Comparison of ENCODE assay signal across 11 cellular contexts in the genomic region with DNA sequence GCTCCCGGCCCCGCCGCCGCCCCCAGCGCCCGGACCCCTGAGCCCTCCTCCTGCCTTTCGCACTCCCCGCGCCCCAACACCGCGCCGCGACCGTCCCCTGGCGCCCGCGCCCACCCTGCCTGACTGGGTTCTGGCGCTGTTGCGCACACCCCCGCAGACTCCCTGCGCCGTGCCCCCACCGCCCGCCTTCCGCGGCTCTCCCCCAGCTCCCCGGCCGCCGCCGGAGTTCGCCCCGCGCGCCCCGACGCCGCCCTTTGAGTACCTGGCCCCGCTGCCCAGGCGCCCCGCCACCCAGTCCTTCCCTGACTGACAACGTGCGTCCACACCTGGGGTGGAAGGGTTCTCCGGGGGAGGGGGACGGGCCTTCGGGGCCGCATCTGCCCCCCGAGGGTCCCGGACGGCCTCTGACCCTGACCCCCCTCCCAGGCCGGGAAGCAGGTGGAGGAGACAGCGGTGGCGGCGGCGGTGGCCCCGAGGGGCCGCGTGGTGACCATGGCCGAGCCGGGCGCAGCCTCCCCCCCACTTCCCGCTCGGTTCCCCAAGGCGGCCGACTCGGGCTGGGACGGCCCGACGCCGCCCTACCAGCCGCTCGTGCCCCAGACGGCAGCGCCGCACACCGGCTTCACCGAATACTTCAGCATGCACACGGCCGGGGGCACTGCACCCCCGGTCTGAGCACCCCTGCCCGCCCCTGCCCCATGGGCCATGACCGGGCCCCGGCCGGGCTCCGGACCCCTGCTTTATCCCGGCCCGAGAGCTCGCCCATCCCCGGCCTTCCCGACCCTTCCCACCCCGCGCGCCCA. TPM values are rescaled to one million over a fixed set of nuclear protein-coding genes. Genes with fewer than 3 reads are reported as not detected.
DNase-seq lines count a peak whose midpoint lies in the region; ATAC-seq, FAIRE-seq and TF ChIP-seq lines count a peak whose summit lies in the region.
"Had no signal": no experiment of that assay in that cellular context is flagged by ENCODE, and none has a peak within 500 bp of the region (broad histone marks: within the 10 kb centered on the region; RNA-seq: fewer than 3 reads in every experiment).

No MANE protein-coding gene starts in this region.

- DNase-seq in COLO668 (lab: John Stamatoyannopoulos, UW; ENCODE audit: unreplicated experiment) (peak; percentile 23), MM.1S (no peak), bronchial epithelial cell (ENCODE audit: low read depth) (no peak), naive B cell (peak; percentile 25), DMS153 (lab: John Stamatoyannopoulos, UW) (no peak)
- DNase-seq: cerebellar nuclear complex; stimulated activated CD8-positive, alpha-beta memory T cell treated with anti-CD3 and anti-CD28 coated beads, Interleukin-4, amount 100 ng/mL, for 48 hours had no signal

- peaks cover 15 to 18% (median 16%) of the 10 kb centered on the region in 3 donors for H3K27me3 Mint-ChIP-seq in naive B cell

- H3K4me2 ChIP-seq in MM.1S (ENCODE audit: low read depth, low read length): peak overlapping the region; percentile 75; the same call in 1 of the 2 replicates

- no peak for TF ChIP-seq CTCF in MM.1S (IDR thresholded peaks at IDR 0.05; ENCODE audit: low read length)
- peak; percentile 42 for TF ChIP-seq CTCF in bronchial epithelial cell (IDR thresholded peaks at IDR 0.05; ENCODE audit: insufficient read depth, low read length, severe bottlenecking)

- H3K36me3 ChIP-seq in MM.1S (replicated peaks; ENCODE audit: insufficient read depth, low read length) (no peaks in the 10 kb centered on the region), bronchial epithelial cell (ENCODE audit: control insufficient read depth, insufficient read depth, low read length) (no peaks in the 10 kb centered on the region)

- 0 out of 2 replicates have a peak overlapping the region, but pooled peaks have one; percentile 11 for H2AFZ ChIP-seq in MM.1S (ENCODE audit: low read length)

- no peak overlapping the region for H3K27ac ChIP-seq in MM.1S (ENCODE audit: low read length)

- peaks cover 23 to 43% (median 34%) of the 10 kb centered on the region in 3 donors for H3K4me1 Mint-ChIP-seq in naive B cell

- peak overlapping the region; percentile 45; the same call in 1 of the 2 replicates for H3K4me3 ChIP-seq in MM.1S (ENCODE audit: low read length)
- no peak overlapping the region for H3K4me3 ChIP-seq in bronchial epithelial cell (ENCODE audit: low read depth, low read length)

- H3K9ac ChIP-seq in MM.1S (ENCODE audit: low read length): no peak overlapping the region

- no peak overlapping the region for H3K27ac Mint-ChIP-seq in naive B cell

- no peaks in the 10 kb centered on the region for H4K20me1 ChIP-seq in MM.1S (ENCODE audit: insufficient read depth, low read length)

- no peaks in the 10 kb centered on the region for H3F3A ChIP-seq in MM.1S (ENCODE audit: insufficient read depth, low read length)

- ATAC-seq in naive B cell (ENCODE audit: low read depth in 2 of 2) (no peak), HG02981 (IDR thresholded peaks at IDR 0.05; ENCODE audit: unreplicated experiment) (no peak), GM19328 (IDR thresholded peaks at IDR 0.05; ENCODE audit: unreplicated experiment) (no peak)
- ATAC-seq in activated CD4-positive, CD25-positive, alpha-beta regulatory T cell treated with anti-CD3 and anti-CD28 coated beads, Interleukin-2, amount 50 U/mL, for 24 hours: no peak

- H3K9me3 ChIP-seq in MM.1S (replicated peaks; ENCODE audit: insufficient read depth, low read length): no peaks in the 10 kb centered on the region

- H3K9me3 Mint-ChIP-seq in naive B cell: no peaks in the 10 kb centered on the region
- H3K9me3 Mint-ChIP-seq: T-cell had no signal

- FAIRE-seq in bronchial epithelial cell (lab: Jason Lieb, UNC): no peak

- no peaks in the 10 kb centered on the region for H3K4me1 ChIP-seq in MM.1S (ENCODE audit: low read length)

- H3K27me3 ChIP-seq in MM.1S (replicated peaks; ENCODE audit: insufficient read depth, low read length) (peaks cover 44% of the 10 kb centered on the region), bronchial epithelial cell (ENCODE audit: control insufficient read depth, insufficient read depth, low read length) (peaks cover 6% of the 10 kb centered on the region)

- peaks cover 4 to 6% of the 10 kb centered on the region in 2 donors for H3K36me3 Mint-ChIP-seq in naive B cell
- H3K36me3 Mint-ChIP-seq: T-cell had no signal

- no peaks in the 10 kb centered on the region for H3K9me2 ChIP-seq in MM.1S (replicated peaks; ENCODE audit: insufficient read depth, low read length)

- H3K4me3 Mint-ChIP-seq in naive B cell: peak overlapping the region in 5 of 8 donors; percentile 51 to 98 (median 93)

- H3K79me2 ChIP-seq in MM.1S (ENCODE audit: low read length): peaks cover 20% of the 10 kb centered on the region

RNA-seq across cellular contexts. Expression of a gene that starts 1.4 kb away (rescaled TPM):
- 7.1 and 14.0 TPM in 2 replicates for total RNA-seq in bronchial epithelial cell
- polyA plus RNA-seq in naive B cell (ENCODE audit: low read depth in 6 of 6): 1 to 10 TPM in 1 of 6 donors, under 1 TPM in 4, not detected in 1; 0.34 to 1.5 (median 0.45) TPM

RNA-seq across cellular contexts. Expression of a gene that starts 10.9 kb away (rescaled TPM):
- 0.26 TPM in 1 of 2 replicates, not detected in the other for total RNA-seq in bronchial epithelial cell
- polyA plus RNA-seq in naive B cell (ENCODE audit: low read depth in 6 of 6): not detected
- total RNA-seq: T-cell had no signal

RNA-seq across cellular contexts. Expression of a gene that starts 21.6 kb away (rescaled TPM):
- total RNA-seq in bronchial epithelial cell: 29.4 and 36.9 TPM in 2 replicates
- 10 to 100 TPM; 12.3 to 25.9 (median 24.4) TPM for polyA plus RNA-seq in naive B cell (ENCODE audit: low read depth in 6 of 6)

RNA-seq across cellular contexts. Expression of a gene that starts 22.1 kb away (rescaled TPM):
- total RNA-seq in bronchial epithelial cell: not detected in 2 replicates
- polyA plus RNA-seq in naive B cell (ENCODE audit: low read depth in 6 of 6): under 1 TPM in 3 of 6 donors, not detected in 3; 0.25 to 0.51 (median 0.34) TPM

RNA-seq across cellular contexts. Expression of a gene that starts 55.0 kb away (rescaled TPM):
- 7.1 and 9.3 TPM in 2 replicates for total RNA-seq in bronchial epithelial cell
- 1 to 10 TPM in 5 of 6 donors, under 1 TPM in 1; 0.05 to 5.3 (median 2.1) TPM for polyA plus RNA-seq in naive B cell (ENCODE audit: low read depth in 6 of 6)

Comparison
In these comparisons a context has a peak if more than half of its experiments do, and no peak if none do; other contexts are left out.
1. DNase-seq: peak in COLO668 (single experiment) and naive B cell (single experiment); none in MM.1S (single experiment), bronchial epithelial cell (single experiment) and DMS153 (single experiment).